ENCODE assay signal across 11 cellular contexts in genomic region chr6:126300735-126301134, GRCh38. TPM values are rescaled to one million over a fixed set of nuclear protein-coding genes. Genes with fewer than 3 reads are reported as not detected.
DNase-seq lines count a peak whose midpoint lies in the region; ATAC-seq and TF ChIP-seq lines count a peak whose summit lies in the region.
"Had no signal": no experiment of that assay in that cellular context is flagged by ENCODE, and none has a peak within 500 bp of the region (broad histone marks: within the 10 kb centered on the region; RNA-seq: fewer than 3 reads in every experiment).

No MANE protein-coding gene starts in this region.

- no peak for TF ChIP-seq POLR2A in GM18505 (IDR thresholded peaks at IDR 0.05; ENCODE audit: borderline replicate concordance, extremely low read depth, insufficient read depth, insufficient read length)

- H3K27ac Mint-ChIP-seq in progenitor cell of endocrine pancreas: no peak overlapping the region
- H3K27ac Mint-ChIP-seq in activated CD4-positive, alpha-beta memory T cell treated with anti-CD3 and anti-CD28 coated beads for 36 hours: no peak overlapping the region

- H3K4me3 Mint-ChIP-seq in progenitor cell of endocrine pancreas (ENCODE audit: low read depth): no peak overlapping the region
- H3K4me3 Mint-ChIP-seq in activated CD4-positive, alpha-beta memory T cell treated with anti-CD3 and anti-CD28 coated beads for 36 hours: no peak overlapping the region

- ATAC-seq in GM18505 (IDR thresholded peaks at IDR 0.05; ENCODE audit: unreplicated experiment): peak; percentile 72
- peak; percentile 90 for ATAC-seq in GM21360 (IDR thresholded peaks at IDR 0.05; ENCODE audit: unreplicated experiment)
- ATAC-seq in HG03039 (IDR thresholded peaks at IDR 0.05; ENCODE audit: unreplicated experiment): peak; percentile 79

- intact Hi-C loops in activated CD4-positive, alpha-beta memory T cell treated with anti-CD3 and anti-CD28 coated beads for 36 hours (cut with micrococcal nuclease): no loop called here

- no peaks in the 10 kb centered on the region for H3K4me1 Mint-ChIP-seq in progenitor cell of endocrine pancreas (ENCODE audit: low read depth)
- H3K4me1 Mint-ChIP-seq in activated CD4-positive, alpha-beta memory T cell treated with anti-CD3 and anti-CD28 coated beads for 36 hours (ENCODE audit: low read depth): peaks cover 12% of the 10 kb centered on the region

- TF ChIP-seq CTCF in progenitor cell of endocrine pancreas (IDR thresholded peaks at IDR 0.05; ENCODE audit: unreplicated experiment): no peak

- no peaks in the 10 kb centered on the region for H3K9me3 Mint-ChIP-seq in progenitor cell of endocrine pancreas (ENCODE audit: low read depth)
- H3K9me3 Mint-ChIP-seq in activated CD4-positive, alpha-beta memory T cell treated with anti-CD3 and anti-CD28 coated beads for 36 hours: no peaks in the 10 kb centered on the region

- CTCF ChIA-PET in activated CD4-positive, alpha-beta memory T cell treated with anti-CD3 and anti-CD28 coated beads for 36 hours (lab: Charles Lee): no interaction called here

- peak; percentile 61 for DNase-seq in OCI-M1 (lab: John Stamatoyannopoulos, UW)
- DNase-seq in activated T-cell treated with anti-CD3 and anti-CD28 coated beads, Interleukin-2, amount 50 U/mL, for 1 hour: no peak
- DNase-seq in GM19240 (ENCODE audit: insufficient read length, low spot score): no peak
- DNase-seq in progenitor cell of endocrine pancreas (ENCODE audit: low spot score, unreplicated experiment): no peak
- DNase-seq in activated CD4-positive, alpha-beta memory T cell treated with anti-CD3 and anti-CD28 coated beads for 36 hours: no peak
- DNase-seq: activated CD4-positive, alpha-beta T cell treated with anti-CD3 and anti-CD28 coated beads, Interleukin-2, amount 50 U/mL, for 48 hours; NCI-H2171; stimulated activated CD8-positive, alpha-beta memory T cell treated with anti-CD3 and anti-CD28 coated beads, Interleukin-4, amount 100 ng/mL, for 48 hours had no signal

- H3K36me3 Mint-ChIP-seq in progenitor cell of endocrine pancreas (ENCODE audit: insufficient read depth): no peaks in the 10 kb centered on the region
- no peaks in the 10 kb centered on the region for H3K36me3 Mint-ChIP-seq in activated CD4-positive, alpha-beta memory T cell treated with anti-CD3 and anti-CD28 coated beads for 36 hours

- POLR2A ChIA-PET in activated CD4-positive, alpha-beta memory T cell treated with anti-CD3 and anti-CD28 coated beads for 36 hours (lab: Charles Lee): no interaction called here

- no peaks in the 10 kb centered on the region for H3K27me3 Mint-ChIP-seq in progenitor cell of endocrine pancreas
- H3K27me3 Mint-ChIP-seq in activated CD4-positive, alpha-beta memory T cell treated with anti-CD3 and anti-CD28 coated beads for 36 hours: peaks cover 1% of the 10 kb centered on the region

RNA-seq across cellular contexts. Expression of gene CENPW, which starts 39.2 kb away (rescaled TPM):
- 22.5 and 26.9 TPM in 2 replicates for total RNA-seq in progenitor cell of endocrine pancreas
- 10 to 100 TPM; 75.1 to 84.7 TPM for total RNA-seq in activated CD4-positive, alpha-beta memory T cell treated with anti-CD3 and anti-CD28 coated beads for 36 hours
